ENCODE assay signal across 13 cellular contexts in genomic region chr5:179641745-179642144, GRCh38. TPM values are rescaled to one million over a fixed set of nuclear protein-coding genes. Genes with fewer than 3 reads are reported as not detected.
"Had no signal": no experiment of that assay in that cellular context is flagged by ENCODE, and none has a peak within 500 bp of the region (broad histone marks: within the 10 kb centered on the region; RNA-seq: fewer than 3 reads in every experiment).

No MANE protein-coding gene starts in this region.

RNA-seq across cellular contexts. Expression of gene CBY3, which starts 39.1 kb away (rescaled TPM):
- total RNA-seq: activated naive CD4-positive, alpha-beta T cell treated with anti-CD3 and anti-CD28 coated beads for 36 hours; activated naive CD4-positive, alpha-beta T cell treated with anti-CD3 and anti-CD28 coated beads, Interleukin-2, amount 50 U/mL, for 72 hours; activated T-helper 17 cell treated with anti-CD3 and anti-CD28 coated beads, Interleukin-2, amount 50 U/mL, for 72 hours; adrenal gland; aorta; ascending aorta; astrocyte; body of pancreas; breast epithelium; bronchial epithelial cell; cardiac muscle cell; cardiac septum; chondrocyte had no signal
- polyA plus RNA-seq: aorta had no signal
